In the genomic region with DNA sequence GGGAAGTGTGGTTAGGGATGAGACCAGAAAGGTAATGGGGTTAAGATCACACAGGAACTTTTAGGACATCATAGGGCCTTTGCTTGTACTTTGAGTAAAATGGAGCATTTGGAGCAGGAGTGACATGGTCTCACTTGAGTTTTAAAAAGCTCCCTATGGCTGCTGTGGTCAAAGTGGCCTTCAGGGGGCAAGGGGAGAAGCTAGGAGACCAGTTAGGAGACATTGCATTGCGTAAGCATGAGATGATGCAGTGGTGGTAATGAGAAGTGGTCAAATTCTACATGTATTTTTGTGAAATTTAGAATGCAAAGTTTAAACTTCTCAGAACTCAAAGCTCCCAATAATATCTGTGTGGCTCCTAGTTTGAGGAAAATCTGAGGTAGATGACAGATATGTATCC, we compare ENCODE assay signal across 29 cellular contexts.
"Had no signal": no experiment of that assay in that cellular context is flagged by ENCODE, and none has a peak within 500 bp of the region (broad histone marks: within the 10 kb centered on the region; RNA-seq: fewer than 3 reads in every experiment).

No MANE protein-coding gene starts in this region.

- H3K36me3 ChIP-seq: stomach, thyroid gland, upper lobe of right lung had no signal

- ATAC-seq: activated T-cell treated with anti-CD3 and anti-CD28 coated beads, Interleukin-2, amount 50 U/mL, for 4 hours; activated T-helper 17 cell treated with anti-CD3 and anti-CD28 coated beads, Interleukin-2, amount 50 U/mL, for 72 hours; esophagus mucosa; left colon; right cardiac atrium; stimulated activated naive B cell treated with anti-CD40 and anti-IgM and Interleukin-4, amounts not matched to agents 10 μg/mL and 1 μg/mL and 100 μg/mL, for 72 hours; upper lobe of right lung had no signal

- H3K27me3 ChIP-seq: stomach, thyroid gland, upper lobe of right lung had no signal

- H3K4me3 Mint-ChIP-seq: activated CD4-positive, alpha-beta memory T cell treated with anti-CD3 and anti-CD28 coated beads, Interleukin-2, amount 10 ng/mL, durations not matched to agents 7 days and 5 days; activated CD4-positive, alpha-beta T cell treated with anti-CD3 and anti-CD28 coated beads, Interleukin-2, amount 10 ng/mL, durations not matched to agents 7 days and 5 days; activated T-cell treated with anti-CD3 and anti-CD28 coated beads, Interleukin-2, amount 50 U/mL, for 4 hours; activated T-helper 17 cell treated with anti-CD3 and anti-CD28 coated beads, Interleukin-2, amount 50 U/mL, for 72 hours; immature natural killer cell; mesothelial cell of epicardium; neural crest cell; stimulated activated naive B cell treated with anti-CD40 and anti-IgM and Interleukin-4, amounts not matched to agents 10 μg/mL and 1 μg/mL and 100 μg/mL, for 72 hours had no signal

- DNase-seq: activated CD4-positive, alpha-beta memory T cell treated with anti-CD3 and anti-CD28 coated beads, Interleukin-2, amount 10 ng/mL, durations not matched to agents 7 days and 5 days; activated CD4-positive, alpha-beta T cell treated with anti-CD3 and anti-CD28 coated beads for 1 hour; activated CD4-positive, alpha-beta T cell treated with anti-CD3 and anti-CD28 coated beads, Interleukin-2, amount 10 ng/mL, durations not matched to agents 7 days and 5 days; activated gamma-delta T cell treated with Interleukin-2 at 50 U/mL for 16 hours; activated naive CD4-positive, alpha-beta T cell treated with anti-CD3 and anti-CD28 coated beads, Interleukin-2, amount 50 U/mL, for 16 hours; activated T-cell treated with anti-CD3 and anti-CD28 coated beads, Interleukin-2, amount 50 U/mL, for 4 hours; amygdala; cortex of kidney; foreskin fibroblast; head of caudate nucleus; hippocampal formation; immature natural killer cell; kidney; left colon; mammary epithelial cell; naive B cell; occipital lobe; right cardiac atrium; stimulated activated CD4-positive, alpha-beta T cell treated with anti-CD3 and anti-CD28 coated beads, Interleukin-15, amount 100 ng/mL, for 24 hours; stimulated activated CD4-positive, alpha-beta T cell treated with anti-CD3 and anti-CD28 coated beads, Interleukin-2, amount 100 ng/mL, for 24 hours; stimulated activated naive B cell treated with anti-CD40 and anti-IgM and Interleukin-4, amounts not matched to agents 10 μg/mL and 1 μg/mL and 100 μg/mL, for 72 hours; stomach; T1000; thyroid gland; upper lobe of right lung had no signal

- H3K4me3 ChIP-seq: stomach, thyroid gland, upper lobe of right lung had no signal

- H3K36me3 Mint-ChIP-seq: immature natural killer cell; naive B cell; stimulated activated naive B cell treated with anti-CD40 and anti-IgM and Interleukin-4, amounts not matched to agents 10 μg/mL and 1 μg/mL and 100 μg/mL, for 72 hours had no signal

- H3K9me3 Mint-ChIP-seq: activated CD4-positive, alpha-beta memory T cell treated with anti-CD3 and anti-CD28 coated beads, Interleukin-2, amount 10 ng/mL, durations not matched to agents 7 days and 5 days; activated CD4-positive, alpha-beta T cell treated with anti-CD3 and anti-CD28 coated beads, Interleukin-2, amount 10 ng/mL, durations not matched to agents 7 days and 5 days; activated T-cell treated with anti-CD3 and anti-CD28 coated beads, Interleukin-2, amount 50 U/mL, for 4 hours; activated T-helper 17 cell treated with anti-CD3 and anti-CD28 coated beads, Interleukin-2, amount 50 U/mL, for 72 hours; immature natural killer cell; mesothelial cell of epicardium; naive B cell; neural crest cell; stimulated activated naive B cell treated with anti-CD40 and anti-IgM and Interleukin-4, amounts not matched to agents 10 μg/mL and 1 μg/mL and 100 μg/mL, for 72 hours had no signal

- H3K27ac ChIP-seq: stomach, thyroid gland, upper lobe of right lung had no signal

- H3K4me1 Mint-ChIP-seq: activated CD4-positive, alpha-beta memory T cell treated with anti-CD3 and anti-CD28 coated beads, Interleukin-2, amount 10 ng/mL, durations not matched to agents 7 days and 5 days; activated CD4-positive, alpha-beta T cell treated with anti-CD3 and anti-CD28 coated beads, Interleukin-2, amount 10 ng/mL, durations not matched to agents 7 days and 5 days; activated T-helper 17 cell treated with anti-CD3 and anti-CD28 coated beads, Interleukin-2, amount 50 U/mL, for 72 hours; immature natural killer cell; naive B cell; stimulated activated naive B cell treated with anti-CD40 and anti-IgM and Interleukin-4, amounts not matched to agents 10 μg/mL and 1 μg/mL and 100 μg/mL, for 72 hours had no signal

- H3K9me3 ChIP-seq: stomach, thyroid gland, upper lobe of right lung had no signal

- H3K27ac Mint-ChIP-seq: activated CD4-positive, alpha-beta memory T cell treated with anti-CD3 and anti-CD28 coated beads, Interleukin-2, amount 10 ng/mL, durations not matched to agents 7 days and 5 days; activated CD4-positive, alpha-beta T cell treated with anti-CD3 and anti-CD28 coated beads, Interleukin-2, amount 10 ng/mL, durations not matched to agents 7 days and 5 days; activated T-helper 17 cell treated with anti-CD3 and anti-CD28 coated beads, Interleukin-2, amount 50 U/mL, for 72 hours; immature natural killer cell; mesothelial cell of epicardium; naive B cell; stimulated activated naive B cell treated with anti-CD40 and anti-IgM and Interleukin-4, amounts not matched to agents 10 μg/mL and 1 μg/mL and 100 μg/mL, for 72 hours had no signal

- H3K4me1 ChIP-seq: stomach, thyroid gland, upper lobe of right lung had no signal
